In the genomic region with DNA sequence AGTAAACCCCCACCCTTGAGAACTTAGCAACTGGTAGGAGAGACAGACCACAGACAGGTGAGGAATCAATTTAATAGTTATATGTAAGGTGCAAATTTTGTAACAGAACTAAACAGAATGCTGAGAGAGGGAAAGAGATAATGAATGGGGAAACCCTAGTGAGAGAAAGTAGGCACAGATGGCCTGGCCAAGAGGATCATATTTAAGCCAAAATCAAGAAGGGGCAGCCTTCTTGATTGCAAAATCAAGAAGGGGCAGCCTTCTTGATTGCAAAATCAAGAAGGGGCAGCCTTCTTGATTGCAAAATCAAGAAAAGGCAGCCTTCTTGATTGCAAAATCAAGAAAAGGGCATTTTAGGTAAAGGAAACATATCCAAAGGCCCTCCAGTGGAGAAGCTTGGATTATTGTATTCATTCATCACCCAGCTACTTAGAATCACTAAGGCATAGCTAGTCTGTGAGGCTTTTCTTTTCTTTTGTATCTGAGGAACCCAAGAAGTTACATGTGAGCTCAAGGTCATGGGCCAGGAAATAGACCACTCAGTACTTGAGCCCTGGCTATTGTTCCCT, we compare ENCODE assay signal across 19 cellular contexts.
"Had no signal": no experiment of that assay in that cellular context is flagged by ENCODE, and none has a peak within 500 bp of the region (broad histone marks: within the 10 kb centered on the region; RNA-seq: fewer than 3 reads in every experiment).

No MANE protein-coding gene starts in this region.

- H3K27me3 ChIP-seq: body of pancreas, right lobe of liver, testis had no signal

- H3K27ac ChIP-seq: body of pancreas, dorsolateral prefrontal cortex, psoas muscle, stomach, testis had no signal

- H3K4me1 ChIP-seq: psoas muscle, stomach, testis had no signal

- H3K4me3 ChIP-seq: body of pancreas, dorsolateral prefrontal cortex, psoas muscle, right lobe of liver, smooth muscle cell, stomach, testis had no signal

- H3K9me3 ChIP-seq: body of pancreas, psoas muscle, right lobe of liver, stomach, testis had no signal

- H3K36me3 ChIP-seq: right lobe of liver, stomach had no signal

- H3K4me2 ChIP-seq: smooth muscle cell had no signal

- ATAC-seq: activated CD4-positive, alpha-beta T cell treated with anti-CD3 and anti-CD28 coated beads for 36 hours; body of pancreas; left ventricle myocardium superior; psoas muscle; stimulated activated effector memory CD8-positive, alpha-beta T cell treated with anti-CD3 and anti-CD28 coated beads, Interleukin-12 subunit alpha, Interleukin-12 subunit beta, amount 100 ng/mL, for 72 hours; WTC11 had no signal

- DNase-seq: activated CD4-positive, alpha-beta memory T cell treated with anti-CD3 and anti-CD28 coated beads for 36 hours; activated CD4-positive, alpha-beta T cell treated with anti-CD3 and anti-CD28 coated beads for 36 hours; activated naive CD8-positive, alpha-beta T cell treated with anti-CD3 and anti-CD28 coated beads for 36 hours; activated T-cell treated with anti-CD3 and anti-CD28 coated beads for 4 hours; amygdala; body of pancreas; central memory CD4-positive, alpha-beta T cell; dorsolateral prefrontal cortex; erythroblast; kidney; left ventricle myocardium superior; psoas muscle; right lobe of liver; stimulated activated CD4-positive, alpha-beta T cell treated with anti-CD3 and anti-CD28 coated beads, Interleukin-4, amount 100 ng/mL, for 24 hours; stomach; testis had no signal
